Comparison of ENCODE assay signal across 32 cellular contexts in genomic region chr2:201205516-201205850, GRCh38. TPM values are rescaled to one million over a fixed set of nuclear protein-coding genes. Genes with fewer than 3 reads are reported as not detected.
DNase-seq lines count a peak whose midpoint lies in the region; ATAC-seq and TF ChIP-seq lines count a peak whose summit lies in the region.
"Had no signal": no experiment of that assay in that cellular context is flagged by ENCODE, and none has a peak within 500 bp of the region (broad histone marks: within the 10 kb centered on the region; RNA-seq: fewer than 3 reads in every experiment).

No MANE protein-coding gene starts in this region.

- H3K4me1 ChIP-seq in SK-N-SH (ENCODE audit: control insufficient read depth in 1 of 2, insufficient read depth in 2 of 2, low read depth in 1 of 2, low read length in 1 of 2) = peaks cover 0 to 5% of the 10 kb centered on the region in 2 experiments; a peak in 2 of 4 replicates
- H3K4me1 ChIP-seq: gastrocnemius medialis had no signal

- peaks cover 14 to 54% (median 47%) of the 10 kb centered on the region in 4 donors for H3K4me1 Mint-ChIP-seq in naive thymus-derived CD8-positive, alpha-beta T cell

- H3K36me3 Mint-ChIP-seq in naive thymus-derived CD8-positive, alpha-beta T cell = peaks cover 9 to 70% (median 18%) of the 10 kb centered on the region in 3 donors

- no peaks in the 10 kb centered on the region for H3K9me2 ChIP-seq in SK-N-SH

- CTCF ChIA-PET in SK-N-SH (lab: Yijun Ruan, JAX) = no interaction called here

- no peak for TF ChIP-seq EP300 in SK-N-SH (IDR thresholded peaks at IDR 0.05; ENCODE audit: borderline replicate concordance in 1 of 2, low read depth in 1 of 2, low read length in 1 of 2)

- peak overlapping the region; percentile 70; the same call in 1 of the 2 replicates for H2AFZ ChIP-seq in SK-N-SH (ENCODE audit: low read depth)

- no peak for DNase-seq in SK-N-SH
- DNase-seq in GM04503 (ENCODE audit: low read depth) = peak; percentile 55
- DNase-seq in astrocyte of the hippocampus (ENCODE audit: low read depth, low spot score) = peak; percentile 21
- DNase-seq in naive thymus-derived CD8-positive, alpha-beta T cell = no peak
- no peak for DNase-seq in NCI-H82 (lab: John Stamatoyannopoulos, UW)
- no peak for DNase-seq in anterior cingulate cortex (lab: John Stamatoyannopoulos, UW)
- DNase-seq: activated CD4-positive, alpha-beta T cell treated with anti-CD3 and anti-CD28 coated beads for 4 hours; activated gamma-delta T cell treated with Interleukin-2 at 50 U/mL for 16 hours; activated T-cell treated with anti-CD3 and anti-CD28 coated beads, Interleukin-2, amount 50 U/mL, for 4 hours; AML-193; amygdala; COR-L47; cortex of kidney; effector memory CD8-positive, alpha-beta T cell; erythroblast; gastrocnemius medialis; GF-D8; hippocampal formation; Karpas-422; MV-4-11; NCI-H1436 treated with DMSO at 0.1 percent for 48 hours; NCI-H446; NCI-H774; occipital lobe; stimulated activated CD8-positive, alpha-beta memory T cell treated with anti-CD3 and anti-CD28 coated beads, Interleukin-4, amount 100 ng/mL, for 48 hours; stimulated activated naive CD8-positive, alpha-beta T cell treated with anti-CD3 and anti-CD28 coated beads, Interleukin-15, amount 100 ng/mL, for 72 hours; thyroid gland had no signal

- H3K27me3 Mint-ChIP-seq in naive thymus-derived CD8-positive, alpha-beta T cell = no peaks in the 10 kb centered on the region
- H3K27me3 Mint-ChIP-seq: effector memory CD8-positive, alpha-beta T cell; stimulated activated naive CD8-positive, alpha-beta T cell treated with anti-CD3 and anti-CD28 coated beads, Interleukin-15, amount 100 ng/mL, for 72 hours had no signal

- peak overlapping the region in 3 of 10 donors; percentile 3 to 58 (median 16) for H3K4me3 Mint-ChIP-seq in naive thymus-derived CD8-positive, alpha-beta T cell
- H3K4me3 Mint-ChIP-seq: activated T-cell treated with anti-CD3 and anti-CD28 coated beads, Interleukin-2, amount 50 U/mL, for 4 hours; effector memory CD8-positive, alpha-beta T cell; stimulated activated naive CD8-positive, alpha-beta T cell treated with anti-CD3 and anti-CD28 coated beads, Interleukin-15, amount 100 ng/mL, for 72 hours; T-helper 2 cell treated with Interferon-gamma antibody and Interleukin-4, amounts not matched to agents 5 μg/mL and 100 μg/mL, for 36 hours had no signal

- TF ChIP-seq CTCF in SK-N-SH (IDR thresholded peaks at IDR 0.05) = no peak

- no peak for TF ChIP-seq RAD21 in SK-N-SH (IDR thresholded peaks at IDR 0.05; ENCODE audit: low read length)

- H3K36me3 ChIP-seq in SK-N-SH (replicated peaks in 1 of 2; ENCODE audit: control insufficient read depth in 1 of 2, insufficient read depth in 2 of 2, low read length in 1 of 2) = no peaks in the 10 kb centered on the region
- H3K36me3 ChIP-seq: gastrocnemius medialis, thyroid gland had no signal

- no peak overlapping the region for H3K4me2 ChIP-seq in SK-N-SH

- H3K27ac ChIP-seq in SK-N-SH (ENCODE audit: low read depth in 2 of 2, low read length in 1 of 2) = no peak overlapping the region
- H3K27ac ChIP-seq: 22Rv1, gastrocnemius medialis, thyroid gland had no signal

- H3F3A ChIP-seq in SK-N-SH (replicated peaks; ENCODE audit: insufficient read depth) = no peaks in the 10 kb centered on the region

- no peaks in the 10 kb centered on the region for H3K79me2 ChIP-seq in SK-N-SH (ENCODE audit: insufficient read depth)

- peak overlapping the region; percentile 35 to 86 (median 68) for H3K27ac Mint-ChIP-seq in naive thymus-derived CD8-positive, alpha-beta T cell
- H3K27ac Mint-ChIP-seq: T-helper 2 cell treated with Interferon-gamma antibody and Interleukin-4, amounts not matched to agents 5 μg/mL and 100 μg/mL, for 36 hours had no signal

- no peak overlapping the region for H3K4me3 ChIP-seq in SK-N-SH (ENCODE audit: low read depth in 2 of 2, low read length in 1 of 2)
- H3K4me3 ChIP-seq: gastrocnemius medialis, thyroid gland had no signal

- POLR2A ChIA-PET in SK-N-SH (lab: Yijun Ruan, JAX) = no interaction called here
- POLR2A ChIA-PET in naive thymus-derived CD8-positive, alpha-beta T cell (lab: Charles Lee) = interaction anchor here (1.5 kb wide), 1 partner anchor 11 kb away, joined by 6 read pairs; no protein-coding TSS in a partner anchor

- H3K27me3 ChIP-seq in SK-N-SH (ENCODE audit: insufficient read depth) = no peaks in the 10 kb centered on the region
- H3K27me3 ChIP-seq: gastrocnemius medialis, thyroid gland had no signal

- H3K9ac ChIP-seq in SK-N-SH = no peak overlapping the region

- H3K9me3 Mint-ChIP-seq in naive thymus-derived CD8-positive, alpha-beta T cell = no peaks in the 10 kb centered on the region
- H3K9me3 Mint-ChIP-seq: activated T-cell treated with anti-CD3 and anti-CD28 coated beads, Interleukin-2, amount 50 U/mL, for 4 hours; effector memory CD8-positive, alpha-beta T cell; stimulated activated naive CD8-positive, alpha-beta T cell treated with anti-CD3 and anti-CD28 coated beads, Interleukin-15, amount 100 ng/mL, for 72 hours; T-helper 2 cell treated with Interferon-gamma antibody and Interleukin-4, amounts not matched to agents 5 μg/mL and 100 μg/mL, for 36 hours had no signal

- H4K20me1 ChIP-seq in SK-N-SH (ENCODE audit: insufficient read depth) = no peaks in the 10 kb centered on the region

- H3K9me3 ChIP-seq in SK-N-SH = no peaks in the 10 kb centered on the region
- H3K9me3 ChIP-seq: gastrocnemius medialis, thyroid gland had no signal

- no peak for ATAC-seq in SK-N-SH treated with all-trans-retinoic acid at 6 μM for 48 hours
- ATAC-seq in naive thymus-derived CD8-positive, alpha-beta T cell = no peak
- no peak for ATAC-seq in esophagus mucosa
- ATAC-seq: activated T-cell treated with anti-CD3 and anti-CD28 coated beads, Interleukin-2, amount 50 U/mL, for 4 hours; effector memory CD8-positive, alpha-beta T cell; gastrocnemius medialis; HCT116; stimulated activated naive CD8-positive, alpha-beta T cell treated with anti-CD3 and anti-CD28 coated beads, Interleukin-15, amount 100 ng/mL, for 72 hours had no signal

- 93% methylated on average over 3 of the region's 3 CpGs for WGBS in SK-N-SH (ENCODE audit: low lambda C conversion rate)

TF ChIP-seq in SK-N-SH, 30 proteins besides CTCF, POLR2A, EP300 and RAD21:
- TF ChIP-seq MAX (IDR thresholded peaks at IDR 0.05; ENCODE audit: low read depth) = no peak
- TF ChIP-seq TAF1 (IDR thresholded peaks at IDR 0.05; ENCODE audit: borderline replicate concordance, low read depth, low read length) = no peak
- TF ChIP-seq TEAD4 (IDR thresholded peaks at IDR 0.05; ENCODE audit: borderline replicate concordance, insufficient read depth) = no peak
- TF ChIP-seq FOXM1 (IDR thresholded peaks at IDR 0.05; ENCODE audit: low read depth) = no peak
- TF ChIP-seq MXI1 (IDR thresholded peaks at IDR 0.05; ENCODE audit: low read depth, low read length) = no peak
- TF ChIP-seq YY1 (IDR thresholded peaks at IDR 0.05; ENCODE audit: low read depth) = no peak

TF ChIP-seq in SK-N-SH treated with all-trans-retinoic acid at 6 μM for 48 hours, 23 proteins besides CTCF, POLR2A, EP300 and RAD21 (continues in another document):
- no peak for TF ChIP-seq GLIS3 (CRISPR knock-in tag; IDR thresholded peaks at IDR 0.05)
- TF ChIP-seq BACH2 (CRISPR knock-in tag; IDR thresholded peaks at IDR 0.05; ENCODE audit: borderline replicate concordance) = no peak
- TF ChIP-seq TSHZ2 (CRISPR knock-in tag; IDR thresholded peaks at IDR 0.05) = no peak
- no peak for TF ChIP-seq CSRNP3 (CRISPR knock-in tag; IDR thresholded peaks at IDR 0.05)

RNA-seq across cellular contexts. Expression of gene CASP10, which starts 22.5 kb away (rescaled TPM):
- 0.12 and 0.31 TPM in 2 replicates for polyA plus RNA-seq in SK-N-SH (2012; rRNA removed)
- 0.17 and 0.21 TPM in 2 replicates for polyA plus RNA-seq in SK-N-SH (2012; cell fraction: cytosol; rRNA removed)
- polyA plus RNA-seq in SK-N-SH (2012; cell fraction: nucleus; rRNA removed) = 0.11 and 0.74 TPM in 2 replicates
- 10 to 100 TPM; 47.2 to 48.1 TPM for total RNA-seq in naive thymus-derived CD8-positive, alpha-beta T cell
- polyA plus RNA-seq in naive thymus-derived CD8-positive, alpha-beta T cell = 10 to 100 TPM in 2 of 3 donors, 1 to 10 TPM in 1; 8.6 to 17.5 (median 14.6) TPM
- 11.2 TPM for total RNA-seq in esophagus mucosa

RNA-seq across cellular contexts. Expression of gene CASP8, which starts 54.9 kb away (rescaled TPM):
- polyA plus RNA-seq in SK-N-SH (2012; rRNA removed) = 13.1 and 15.6 TPM in 2 replicates
- polyA plus RNA-seq in SK-N-SH (2012; cell fraction: cytosol; rRNA removed) = 13.2 and 13.7 TPM in 2 replicates
- polyA plus RNA-seq in SK-N-SH (2012; cell fraction: nucleus; rRNA removed) = 14.3 and 25.6 TPM in 2 replicates
- 100 to 1,000 TPM; 209 to 212 TPM for total RNA-seq in naive thymus-derived CD8-positive, alpha-beta T cell
- 10 to 100 TPM; 25.0 to 56.5 (median 26.1) TPM for polyA plus RNA-seq in naive thymus-derived CD8-positive, alpha-beta T cell
- total RNA-seq in esophagus mucosa = 22.5 TPM

Comparison
In these comparisons a context has a peak if more than half of its experiments do, and no peak if none do; other contexts are left out.
1. DNase-seq: peak in GM04503 (single experiment) and astrocyte of the hippocampus (single experiment); none in SK-N-SH (single experiment), naive thymus-derived CD8-positive, alpha-beta T cell (0 of 10), NCI-H82 (single experiment) and anterior cingulate cortex (0 of 58).